28 cellular contexts compared by ENCODE assay signal in genomic region chr7:90763108-90763507, GRCh38.
"Had no signal": no experiment of that assay in that cellular context is flagged by ENCODE, and none has a peak within 500 bp of the region (broad histone marks: within the 10 kb centered on the region; RNA-seq: fewer than 3 reads in every experiment).

No MANE protein-coding gene starts in this region.

- FAIRE-seq: islet of Langerhans had no signal

- H3K9ac ChIP-seq: neural progenitor cell, parathyroid adenoma had no signal

- DNase-seq: activated B cell treated with CpG ODN at 0.5 μM for 24 hours; activated CD4-positive, alpha-beta T cell treated with anti-CD3 and anti-CD28 coated beads for 36 hours; activated CD8-positive, alpha-beta memory T cell treated with anti-CD3 and anti-CD28 coated beads, Interleukin-2, amount 10 ng/mL, durations not matched to agents 7 days and 5 days; activated CD8-positive, alpha-beta T cell treated with anti-CD3 and anti-CD28 coated beads, Interleukin-2, amount 10 ng/mL, durations not matched to agents 7 days and 5 days; activated effector memory CD4-positive, alpha-beta T cell treated with Interleukin-2 at 50 U/mL for 16 hours; activated naive CD4-positive, alpha-beta T cell treated with Interleukin-2 at 50 U/mL for 16 hours; activated T-cell treated with anti-CD3 and anti-CD28 coated beads, Interleukin-2, amount 50 U/mL, for 48 hours; anterior cingulate cortex; cerebellar nuclear complex; dorsolateral prefrontal cortex; effector memory CD4-positive, alpha-beta T cell; erythroblast; gastrocnemius medialis; glutamatergic neuron; left ventricle myocardium superior; natural killer cell; occipital lobe; psoas muscle; stimulated activated CD4-positive, alpha-beta T cell treated with anti-CD3 and anti-CD28 coated beads, Interleukin-15, amount 100 ng/mL, for 24 hours; stimulated activated CD4-positive, alpha-beta T cell treated with anti-CD3 and anti-CD28 coated beads, Interleukin-2, amount 100 ng/mL, for 24 hours; stimulated activated naive CD4-positive, alpha-beta T cell; T-helper 2 cell had no signal

- H3K4me3 ChIP-seq: cardiac muscle cell, coronary artery, dorsolateral prefrontal cortex, gastrocnemius medialis, neural progenitor cell, psoas muscle, tibial nerve had no signal

- H3K79me2 ChIP-seq: parathyroid adenoma had no signal

- H3K36me3 ChIP-seq: cardiac muscle cell, gastrocnemius medialis, neural progenitor cell, tibial nerve had no signal

- H2AFZ ChIP-seq: neural progenitor cell, parathyroid adenoma had no signal

- H3K27me3 ChIP-seq: cardiac muscle cell, dorsolateral prefrontal cortex, gastrocnemius medialis, neural progenitor cell, tibial nerve had no signal

- ATAC-seq: activated CD4-positive, alpha-beta T cell treated with anti-CD3 and anti-CD28 coated beads for 36 hours; activated CD8-positive, alpha-beta memory T cell treated with anti-CD3 and anti-CD28 coated beads, Interleukin-2, amount 10 ng/mL, durations not matched to agents 7 days and 5 days; activated CD8-positive, alpha-beta T cell treated with anti-CD3 and anti-CD28 coated beads, Interleukin-2, amount 10 ng/mL, durations not matched to agents 7 days and 5 days; gastrocnemius medialis; left ventricle myocardium superior; natural killer cell; psoas muscle had no signal

- H3K4me2 ChIP-seq: neural progenitor cell had no signal

- H3K9me3 ChIP-seq: gastrocnemius medialis, psoas muscle, tibial nerve had no signal

- H3K27ac ChIP-seq: cardiac muscle cell, coronary artery, dorsolateral prefrontal cortex, gastrocnemius medialis, parathyroid adenoma, psoas muscle, tibial nerve had no signal
